Comparison of ENCODE assay signal across 1 cellular context in genomic region chr1:16960560-16961296, GRCh38.
TF ChIP-seq lines count a peak whose summit lies in the region.

No MANE protein-coding gene starts in this region.

TF ChIP-seq in GM12878, 131 proteins besides CTCF, POLR2A, EP300 and RAD21 (continued from another document):
- no peak for TF ChIP-seq CBFB (IDR thresholded peaks at IDR 0.05; ENCODE audit: low read depth)
- peak; percentile 44; the same call in 1 of the 2 replicates for TF ChIP-seq YY1 (IDR thresholded peaks at IDR 0.05; ENCODE audit: low read depth, low read length)
- no peak for TF ChIP-seq HDGF (IDR thresholded peaks at IDR 0.05)
- no peak for TF ChIP-seq NFYA (IDR thresholded peaks at IDR 0.05; ENCODE audit: borderline replicate concordance, low read depth, low read length)
- peak; percentile 50; the same call in 1 of the 2 replicates for TF ChIP-seq MAX (IDR thresholded peaks at IDR 0.05; ENCODE audit: low read depth, low read length)
- TF ChIP-seq RELB (IDR thresholded peaks at IDR 0.05; ENCODE audit: low read depth), result no peak
- no peak for TF ChIP-seq SMAD5 (IDR thresholded peaks at IDR 0.05; ENCODE audit: low read depth)
- TF ChIP-seq SIN3A (IDR thresholded peaks at IDR 0.05; ENCODE audit: low read depth, low read length), result no peak
- TF ChIP-seq CEBPB (IDR thresholded peaks at IDR 0.05; ENCODE audit: borderline replicate concordance in 1 of 2, low read depth in 2 of 2, low read length in 2 of 2), result no peak
- no peak for TF ChIP-seq SP1 (IDR thresholded peaks at IDR 0.05; ENCODE audit: low read depth, low read length)
- TF ChIP-seq MTA2 (IDR thresholded peaks at IDR 0.05; ENCODE audit: low read depth), result no peak
- TF ChIP-seq TCF12 (IDR thresholded peaks at IDR 0.05; ENCODE audit: low read depth, low read length), result peak; percentile 56; the same call in 1 of the 2 replicates
- no peak for TF ChIP-seq PKNOX1 (IDR thresholded peaks at IDR 0.05)
